ENCODE assay signal across 23 cellular contexts in the genomic region with DNA sequence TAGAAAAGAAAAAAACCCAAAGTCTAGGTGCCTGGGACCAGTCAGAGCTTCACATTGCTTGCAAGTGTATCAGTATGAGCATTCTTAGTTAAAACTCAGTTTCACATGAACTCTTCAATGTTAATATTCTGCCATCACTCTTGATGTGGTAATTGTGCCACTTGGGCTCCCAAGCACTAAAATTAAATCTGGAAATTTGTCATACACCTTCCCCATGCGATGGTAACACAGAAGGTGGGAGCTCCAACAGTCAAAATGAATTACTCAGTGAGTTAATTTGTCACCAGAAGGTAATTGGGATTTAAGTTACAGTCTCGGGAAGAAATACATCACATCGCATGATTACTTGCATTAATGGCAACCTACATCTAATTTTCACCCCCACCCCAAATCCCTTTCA.
DNase-seq lines count a peak whose midpoint lies in the region; ATAC-seq, FAIRE-seq and TF ChIP-seq lines count a peak whose summit lies in the region.
"Had no signal": no experiment of that assay in that cellular context is flagged by ENCODE, and none has a peak within 500 bp of the region (broad histone marks: within the 10 kb centered on the region; RNA-seq: fewer than 3 reads in every experiment).

No MANE protein-coding gene starts in this region.

- TF ChIP-seq CTCF in WERI-Rb-1 (IDR thresholded peaks at IDR 0.05; ENCODE audit: low read depth, low read length) (no peak), HepG2 (CRISPR knock-in tag; IDR thresholded peaks at IDR 0.05) (no peak)

- H3K79me2 ChIP-seq in HepG2 (ENCODE audit: insufficient read depth, low read length): no peaks in the 10 kb centered on the region

- no peak overlapping the region for H3K4me2 ChIP-seq in HepG2 (ENCODE audit: low read depth, low read length)
- H3K4me2 ChIP-seq: A549; BLaER1 treated with 17β-estradiol and CSF1 and Interleukin-3, amounts not matched to agents 10 nM and 100 nM had no signal

- H3K4me3 Mint-ChIP-seq in activated CD4-positive, alpha-beta T cell treated with anti-CD3 and anti-CD28 coated beads for 36 hours: no peak overlapping the region
- H3K4me3 Mint-ChIP-seq: B cell; CD4-positive, alpha-beta T cell; CD8-positive, alpha-beta T cell had no signal

- intact Hi-C loops in activated CD4-positive, alpha-beta T cell treated with anti-CD3 and anti-CD28 coated beads for 36 hours (cut with DNase I, micrococcal nuclease): no loop called here
- intact Hi-C loops in HepG2 (cut with micrococcal nuclease; ENCODE audit: unreplicated experiment): no loop called here

- H3K27ac ChIP-seq in WERI-Rb-1 (peak overlapping the region; percentile 63), HepG2 (ENCODE audit: extremely low read length, insufficient read depth, low read length) (no peak overlapping the region)
- H3K27ac ChIP-seq: 22Rv1; A549; BLaER1 treated with 17β-estradiol and CSF1 and Interleukin-3, amounts not matched to agents 10 nM and 100 nM; C4-2B had no signal

- H3K9me3 Mint-ChIP-seq in activated CD4-positive, alpha-beta T cell treated with anti-CD3 and anti-CD28 coated beads for 36 hours (ENCODE audit: low read depth): no peaks in the 10 kb centered on the region

- H3K36me3 ChIP-seq in WERI-Rb-1 (no peaks in the 10 kb centered on the region), HepG2 (replicated peaks in 1 of 2; ENCODE audit: control insufficient read depth in 1 of 2, insufficient read depth in 2 of 2, low read length in 2 of 2) (no peaks in the 10 kb centered on the region)
- H3K36me3 ChIP-seq: BLaER1 treated with 17β-estradiol and CSF1 and Interleukin-3, amounts not matched to agents 10 nM and 100 nM had no signal

- in situ Hi-C loops in HepG2 (cut with HindIII; ENCODE audit: extremely low pct_ligation_motif_present, low pct_unique_long_range_greater_than_20kb): no loop called here

- no peak for FAIRE-seq in HepG2 (lab: Jason Lieb, UNC)
- FAIRE-seq: A549, D721Med, G401.6, GM12891, GM19239 had no signal

- no peak for ATAC-seq in activated CD4-positive, alpha-beta T cell treated with anti-CD3 and anti-CD28 coated beads for 36 hours
- ATAC-seq in HepG2: no peak
- ATAC-seq: A549; CD8-positive, alpha-beta T cell had no signal

- no TSS peak for BruUV-seq in HepG2 (replicated peaks; lab: Mats Ljungman, UMichigan)

- H3K27ac Mint-ChIP-seq in activated CD4-positive, alpha-beta T cell treated with anti-CD3 and anti-CD28 coated beads for 36 hours: no peak overlapping the region
- H3K27ac Mint-ChIP-seq: B cell; CD4-positive, alpha-beta T cell; CD8-positive, alpha-beta T cell had no signal

- H3K36me3 Mint-ChIP-seq in activated CD4-positive, alpha-beta T cell treated with anti-CD3 and anti-CD28 coated beads for 36 hours (ENCODE audit: low read depth): no peaks in the 10 kb centered on the region
- H3K36me3 Mint-ChIP-seq: CD8-positive, alpha-beta T cell had no signal

- WGBS in HepG2 (ENCODE audit: low lambda C conversion rate): 2% methylated on average over 3 of the region's 3 CpGs

- H4K20me1 ChIP-seq in HepG2 (ENCODE audit: insufficient read depth, low read length): no peaks in the 10 kb centered on the region
- H4K20me1 ChIP-seq: BLaER1 treated with 17β-estradiol and CSF1 and Interleukin-3, amounts not matched to agents 10 nM and 100 nM had no signal

- H3K9ac ChIP-seq in HepG2 (ENCODE audit: insufficient read depth, low read depth, low read length): no peak overlapping the region
- H3K9ac ChIP-seq: BLaER1 treated with 17β-estradiol and CSF1 and Interleukin-3, amounts not matched to agents 10 nM and 100 nM had no signal

- TF ChIP-seq EP300 in HepG2 (IDR thresholded peaks at IDR 0.05; ENCODE audit: low read depth in 2 of 2, low read length in 2 of 2): no peak
- TF ChIP-seq EP300 in HepG2 (CRISPR knock-in tag; IDR thresholded peaks at IDR 0.05; ENCODE audit: borderline replicate concordance): no peak

- H3K27me3 ChIP-seq in WERI-Rb-1 (ENCODE audit: insufficient read depth, low read depth, severe bottlenecking): no peaks in the 10 kb centered on the region
- H3K27me3 ChIP-seq in HepG2 (ENCODE audit: control insufficient read depth in 1 of 2, insufficient read depth in 2 of 2, low read length in 2 of 2): no peaks in the 10 kb centered on the region
- H3K27me3 ChIP-seq: BLaER1 treated with 17β-estradiol and CSF1 and Interleukin-3, amounts not matched to agents 10 nM and 100 nM had no signal

- H3K4me3 ChIP-seq in WERI-Rb-1 (ENCODE audit: low read depth, low read length): no peak overlapping the region
- H3K4me3 ChIP-seq in HepG2 (replicated peaks in 1 of 3; ENCODE audit: insufficient read depth in 1 of 3, low read depth in 2 of 3, low read length in 3 of 3): no peak overlapping the region
- H3K4me3 ChIP-seq: A549; BLaER1 treated with 17β-estradiol and CSF1 and Interleukin-3, amounts not matched to agents 10 nM and 100 nM had no signal

- H3K9me3 ChIP-seq in WERI-Rb-1 (ENCODE audit: severe bottlenecking): no peaks in the 10 kb centered on the region
- H3K9me3 ChIP-seq in HepG2 (ENCODE audit: low read length): no peaks in the 10 kb centered on the region
- H3K9me3 ChIP-seq: A549, Caco-2 had no signal

- peak; percentile 65 for DNase-seq in NCI-H82 (lab: John Stamatoyannopoulos, UW)
- DNase-seq in WERI-Rb-1: no peak
- DNase-seq in left kidney (ENCODE audit: low read depth, low spot score): peak; percentile 33
- DNase-seq in renal cortical epithelial cell (ENCODE audit: low read depth): peak; percentile 15
- DNase-seq in activated CD4-positive, alpha-beta T cell treated with anti-CD3 and anti-CD28 coated beads for 36 hours: no peak
- DNase-seq in NCI-H2107 (lab: John Stamatoyannopoulos, UW): no peak
- DNase-seq in HepG2 (ENCODE audit: low spot score): no peak
- DNase-seq: AML-193; Caco-2; Calu3; CD4-positive, alpha-beta T cell; CD8-positive, alpha-beta T cell; DMS79 treated with DMSO at 0.1 percent for 48 hours; GF-D8 had no signal

- H3K4me1 Mint-ChIP-seq in activated CD4-positive, alpha-beta T cell treated with anti-CD3 and anti-CD28 coated beads for 36 hours: no peaks in the 10 kb centered on the region
- H3K4me1 Mint-ChIP-seq: B cell had no signal

- no peak overlapping the region for H2AFZ ChIP-seq in HepG2 (ENCODE audit: low read length)

- no peak for TF ChIP-seq POLR2A in HepG2 (IDR thresholded peaks at IDR 0.05; ENCODE audit: insufficient read depth in 1 of 2, low read depth in 2 of 2, low read length in 2 of 2)

- no peak for TF ChIP-seq RAD21 in HepG2 (CRISPR knock-in tag; IDR thresholded peaks at IDR 0.05)

- no peaks in the 10 kb centered on the region for H3K27me3 Mint-ChIP-seq in activated CD4-positive, alpha-beta T cell treated with anti-CD3 and anti-CD28 coated beads for 36 hours
- H3K27me3 Mint-ChIP-seq: CD4-positive, alpha-beta T cell had no signal

- CTCF ChIA-PET in activated CD4-positive, alpha-beta T cell treated with anti-CD3 and anti-CD28 coated beads for 36 hours (lab: Charles Lee): no interaction called here
- CTCF ChIA-PET in HepG2 (lab: Yijun Ruan, JAX; ENCODE audit: low intra/inter-chr PET ratio, low total read pairs): no interaction called here

- POLR2A ChIA-PET in activated CD4-positive, alpha-beta T cell treated with anti-CD3 and anti-CD28 coated beads for 36 hours (lab: Charles Lee): no interaction called here
- POLR2A ChIA-PET in HepG2 (lab: Yijun Ruan, JAX): no interaction called here

- no peaks in the 10 kb centered on the region for H3K4me1 ChIP-seq in HepG2 (ENCODE audit: insufficient read depth, low read length)
- H3K4me1 ChIP-seq: A549; BLaER1 treated with 17β-estradiol and CSF1 and Interleukin-3, amounts not matched to agents 10 nM and 100 nM; Caco-2 had no signal

TF ChIP-seq in HepG2, 621 proteins besides CTCF, POLR2A, EP300 and RAD21:
- TF ChIP-seq, protein P1, sequence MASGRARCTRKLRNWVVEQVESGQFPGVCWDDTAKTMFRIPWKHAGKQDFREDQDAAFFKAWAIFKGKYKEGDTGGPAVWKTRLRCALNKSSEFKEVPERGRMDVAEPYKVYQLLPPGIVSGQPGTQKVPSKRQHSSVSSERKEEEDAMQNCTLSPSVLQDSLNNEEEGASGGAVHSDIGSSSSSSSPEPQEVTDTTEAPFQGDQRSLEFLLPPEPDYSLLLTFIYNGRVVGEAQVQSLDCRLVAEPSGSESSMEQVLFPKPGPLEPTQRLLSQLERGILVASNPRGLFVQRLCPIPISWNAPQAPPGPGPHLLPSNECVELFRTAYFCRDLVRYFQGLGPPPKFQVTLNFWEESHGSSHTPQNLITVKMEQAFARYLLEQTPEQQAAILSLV (CRISPR knock-in tag; IDR thresholded peaks at IDR 0.05; ENCODE audit: borderline replicate concordance): no peak
- TF ChIP-seq ZNF543 (CRISPR knock-in tag; IDR thresholded peaks at IDR 0.05) (no peak), NR2F6 (IDR thresholded peaks at IDR 0.05) (no peak), NR2F6 (CRISPR knock-in tag; IDR thresholded peaks at IDR 0.05) (no peak), ZC3H13 (CRISPR knock-in tag; IDR thresholded peaks at IDR 0.05) (no peak), ZNF468 (CRISPR knock-in tag; IDR thresholded peaks at IDR 0.05) (no peak), ZNF776 (CRISPR knock-in tag; IDR thresholded peaks at IDR 0.05) (no peak), ZFP62 (CRISPR knock-in tag; IDR thresholded peaks at IDR 0.05) (no peak), ZNF629 (CRISPR knock-in tag; conservative IDR thresholded peaks at IDR 0.05) (no peak), SMAD3 (CRISPR knock-in tag; IDR thresholded peaks at IDR 0.05) (no peak), ZNF550 (CRISPR knock-in tag; IDR thresholded peaks at IDR 0.05; ENCODE audit: borderline replicate concordance) (no peak), ZNF773 (CRISPR knock-in tag; IDR thresholded peaks at IDR 0.05; ENCODE audit: borderline replicate concordance) (no peak), ZNF235 (CRISPR knock-in tag; IDR thresholded peaks at IDR 0.05; ENCODE audit: borderline replicate concordance) (no peak), PAX8 (CRISPR knock-in tag; IDR thresholded peaks at IDR 0.05; ENCODE audit: borderline replicate concordance) (no peak)
- TF ChIP-seq, protein P2, sequence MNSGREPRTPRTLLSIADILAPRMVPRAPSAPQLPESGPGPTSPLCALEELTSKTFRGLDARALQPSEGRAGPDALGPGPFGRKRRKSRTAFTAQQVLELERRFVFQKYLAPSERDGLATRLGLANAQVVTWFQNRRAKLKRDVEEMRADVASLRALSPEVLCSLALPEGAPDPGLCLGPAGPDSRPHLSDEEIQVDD (CRISPR knock-in tag; IDR thresholded peaks at IDR 0.05; ENCODE audit: borderline replicate concordance): no peak
- TF ChIP-seq, protein P3, sequence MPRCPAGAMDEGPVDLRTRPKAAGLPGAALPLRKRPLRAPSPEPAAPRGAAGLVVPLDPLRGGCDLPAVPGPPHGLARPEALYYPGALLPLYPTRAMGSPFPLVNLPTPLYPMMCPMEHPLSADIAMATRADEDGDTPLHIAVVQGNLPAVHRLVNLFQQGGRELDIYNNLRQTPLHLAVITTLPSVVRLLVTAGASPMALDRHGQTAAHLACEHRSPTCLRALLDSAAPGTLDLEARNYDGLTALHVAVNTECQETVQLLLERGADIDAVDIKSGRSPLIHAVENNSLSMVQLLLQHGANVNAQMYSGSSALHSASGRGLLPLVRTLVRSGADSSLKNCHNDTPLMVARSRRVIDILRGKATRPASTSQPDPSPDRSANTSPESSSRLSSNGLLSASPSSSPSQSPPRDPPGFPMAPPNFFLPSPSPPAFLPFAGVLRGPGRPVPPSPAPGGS (CRISPR knock-in tag; IDR thresholded peaks at IDR 0.05): no peak
TF ChIP-seq in HepG2: peak in this region for 0.

Comparison
In these comparisons a context has a peak if more than half of its experiments do, and no peak if none do; other contexts are left out.
1. DNase-seq: peak in NCI-H82 (single experiment), left kidney (single experiment) and renal cortical epithelial cell (single experiment); none in WERI-Rb-1 (single experiment), activated CD4-positive, alpha-beta T cell treated with anti-CD3 and anti-CD28 coated beads for 36 hours (single experiment), NCI-H2107 (single experiment) and HepG2 (single experiment).